ENCODE assay signal across 10 cellular contexts in genomic region chr14:89507521-89507920, GRCh38.
DNase-seq lines count a peak whose midpoint lies in the region; TF ChIP-seq lines count a peak whose summit lies in the region.
"Had no signal": no experiment of that assay in that cellular context is flagged by ENCODE, and none has a peak within 500 bp of the region (broad histone marks: within the 10 kb centered on the region; RNA-seq: fewer than 3 reads in every experiment).

No MANE protein-coding gene starts in this region.

- peak overlapping the region; percentile 48 for H3K9ac ChIP-seq in smooth muscle cell (ENCODE audit: low read depth)

- no peaks in the 10 kb centered on the region for H3K36me3 ChIP-seq in smooth muscle cell (ENCODE audit: low read depth)

- H3K9me3 ChIP-seq in smooth muscle cell (replicated peaks; ENCODE audit: low read depth) = no peaks in the 10 kb centered on the region

- peak; percentile 6 for DNase-seq in DMS53 (lab: John Stamatoyannopoulos, UW)
- no peak for DNase-seq in DMS53 treated with DMSO at 0.1 percent for 48 hours (lab: John Stamatoyannopoulos, UW; ENCODE audit: unreplicated experiment)
- peak; percentile 95 for DNase-seq in HT1080 (ENCODE audit: low read depth)
- DNase-seq in dedifferentiated amniotic fluid mesenchymal stem cell (ENCODE audit: extremely low spot score) = peak; percentile 23
- no peak for DNase-seq in smooth muscle cell (lab: John Stamatoyannopoulos, UW; ENCODE audit: unreplicated experiment)
- DNase-seq in DMS 273 (lab: John Stamatoyannopoulos, UW; ENCODE audit: unreplicated experiment) = no peak
- no peak for DNase-seq in ecto neural progenitor cell (ENCODE audit: low spot score)
- no peak for DNase-seq in SIG-M5 (lab: John Stamatoyannopoulos, UW)
- DNase-seq: NCI-H1436 treated with DMSO at 0.1 percent for 48 hours had no signal

- H3F3A ChIP-seq in smooth muscle cell (ENCODE audit: low read depth) = no peaks in the 10 kb centered on the region

- H3K4me1 ChIP-seq in smooth muscle cell (ENCODE audit: low read depth) = peaks cover 10% of the 10 kb centered on the region

- WGBS in smooth muscle cell (ENCODE audit: low lambda C conversion rate) = 29% methylated on average over 1 of the region's 1 CpG

- H3K79me2 ChIP-seq in smooth muscle cell (ENCODE audit: low read depth) = no peaks in the 10 kb centered on the region

- no peak overlapping the region for H3K4me3 ChIP-seq in smooth muscle cell

- H3K27me3 ChIP-seq in smooth muscle cell (ENCODE audit: low read depth) = no peaks in the 10 kb centered on the region

- peaks cover 4% of the 10 kb centered on the region for H4K20me1 ChIP-seq in smooth muscle cell (ENCODE audit: low read depth)

- no peak overlapping the region for H2AFZ ChIP-seq in smooth muscle cell (ENCODE audit: low read depth)

- H3K4me2 ChIP-seq in smooth muscle cell = peak overlapping the region; percentile 44

- H3K27ac ChIP-seq in smooth muscle cell (ENCODE audit: low read depth) = peak overlapping the region; percentile 61
- H3K27ac ChIP-seq: 22Rv1 had no signal

- no peak for TF ChIP-seq CTCF in smooth muscle cell (IDR thresholded peaks at IDR 0.05; ENCODE audit: borderline replicate concordance, insufficient read depth, poor library complexity, severe bottlenecking)

Comparison
In these comparisons a context has a peak if more than half of its experiments do, and no peak if none do; other contexts are left out.
1. DNase-seq: peak in DMS53 (single experiment), HT1080 (single experiment) and dedifferentiated amniotic fluid mesenchymal stem cell (single experiment); none in DMS53 treated with DMSO at 0.1 percent for 48 hours (single experiment), smooth muscle cell (single experiment), DMS 273 (single experiment), ecto neural progenitor cell (single experiment) and SIG-M5 (single experiment).